1 cellular context compared by ENCODE assay signal in genomic region chr14:77830692-77831091, GRCh38.
TF ChIP-seq lines count a peak whose summit lies in the region.

No MANE protein-coding gene starts in this region.

TF ChIP-seq in HepG2, 621 proteins besides CTCF, POLR2A, EP300 and RAD21 (continued from another document):
- no peak for TF ChIP-seq AFF4 (CRISPR knock-in tag; IDR thresholded peaks at IDR 0.05)
- no peak for TF ChIP-seq SYNCRIP (IDR thresholded peaks at IDR 0.05; ENCODE audit: insufficient read depth, low read depth, low read length)
- no peak for TF ChIP-seq ZNF343 (CRISPR knock-in tag; IDR thresholded peaks at IDR 0.05)
- TF ChIP-seq PHF8 (CRISPR knock-in tag; IDR thresholded peaks at IDR 0.05) = no peak
